In genomic region chr13:110546933-110547332, GRCh38 we compare ENCODE assay signal across 9 cellular contexts. TPM values are rescaled to one million over a fixed set of nuclear protein-coding genes. Genes with fewer than 3 reads are reported as not detected.
DNase-seq lines count a peak whose midpoint lies in the region; ATAC-seq and TF ChIP-seq lines count a peak whose summit lies in the region.
"Had no signal": no experiment of that assay in that cellular context is flagged by ENCODE, and none has a peak within 500 bp of the region (broad histone marks: within the 10 kb centered on the region; RNA-seq: fewer than 3 reads in every experiment).

No MANE protein-coding gene starts in this region.

- no peak overlapping the region for H3K4me3 ChIP-seq in RWPE2 (ENCODE audit: severe bottlenecking)
- no peak overlapping the region for H3K4me3 ChIP-seq in trophoblast cell (ENCODE audit: low read depth, low read length)

- no peak overlapping the region for H4K12ac ChIP-seq in trophoblast cell (ENCODE audit: low read depth, low read length)

- peak; percentile 74 for DNase-seq in Caki2 (ENCODE audit: low read depth)
- peak; percentile 93 for DNase-seq in RWPE2 (ENCODE audit: low spot score)
- peak; percentile 87 for DNase-seq in fibroblast of the conjunctiva (ENCODE audit: low read depth)
- peak; percentile 91 to 95 for DNase-seq in trophoblast cell
- DNase-seq in NCI-H524 (lab: John Stamatoyannopoulos, UW), result no peak
- DNase-seq in NCI-H1694 (lab: John Stamatoyannopoulos, UW), result no peak

- no peak overlapping the region for H2AK5ac ChIP-seq in trophoblast cell (ENCODE audit: low read length)

- H3K79me2 ChIP-seq in trophoblast cell (ENCODE audit: control insufficient read depth, insufficient read depth, low read length, poor library complexity), result peaks cover 9% of the 10 kb centered on the region
- H3K79me2 ChIP-seq: parathyroid adenoma had no signal

- peak overlapping the region; percentile 27 for H3K27ac ChIP-seq in RWPE2 (ENCODE audit: poor library complexity, severe bottlenecking)
- peak overlapping the region; percentile 85 for H3K27ac ChIP-seq in trophoblast cell (ENCODE audit: low read depth, low read length)
- H3K27ac ChIP-seq: parathyroid adenoma had no signal

- H3K14ac ChIP-seq in trophoblast cell (ENCODE audit: low read length), result no peak overlapping the region

- H2BK5ac ChIP-seq in trophoblast cell (ENCODE audit: low read depth, low read length, poor library complexity), result peak overlapping the region; percentile 71

- H3K27me3 ChIP-seq in RWPE2 (ENCODE audit: insufficient read depth, poor library complexity, severe bottlenecking) (no peaks in the 10 kb centered on the region), trophoblast cell (ENCODE audit: insufficient read depth, low read length) (no peaks in the 10 kb centered on the region)

- peak overlapping the region; percentile 17 for H3K4me2 ChIP-seq in trophoblast cell (ENCODE audit: low read length)

- H3K79me1 ChIP-seq in trophoblast cell (ENCODE audit: low read length), result peaks cover 33% of the 10 kb centered on the region

- H2BK12ac ChIP-seq in trophoblast cell (ENCODE audit: low read length), result no peak overlapping the region

- H3K36me3 ChIP-seq in RWPE2 (ENCODE audit: low read depth), result 0 out of 2 replicates have a peak, but pooled peaks cover 3% of the 10 kb centered on the region
- peaks cover 7 to 8% of the 10 kb centered on the region in 2 experiments for H3K36me3 ChIP-seq in trophoblast cell (ENCODE audit: control insufficient read depth in 1 of 2, insufficient read depth in 2 of 2, low read length in 2 of 2)

- no peak for TF ChIP-seq CTCF in RWPE2 (IDR thresholded peaks at IDR 0.05; ENCODE audit: poor library complexity, severe bottlenecking)

- H3K4me1 ChIP-seq in RWPE2 (ENCODE audit: insufficient read depth, poor library complexity, severe bottlenecking), result peaks cover 6% of the 10 kb centered on the region
- H3K4me1 ChIP-seq in trophoblast cell (ENCODE audit: control insufficient read depth in 1 of 2, insufficient read depth in 2 of 2, low read length in 2 of 2), result peaks cover 32 to 42% of the 10 kb centered on the region in 2 experiments

- no CpG with 5 or more reads among the region's 15 CpGs for WGBS in trophoblast cell (ENCODE audit: extremely low coverage, insufficient coverage, insufficient read length)

- H2BK120ac ChIP-seq in trophoblast cell (ENCODE audit: insufficient read depth, low read length, poor library complexity), result peak overlapping the region; percentile 56

- H3K4ac ChIP-seq in trophoblast cell (ENCODE audit: low read depth, low read length), result no peak overlapping the region

- no peak overlapping the region for H3K9ac ChIP-seq in trophoblast cell (ENCODE audit: low read length)
- H3K9ac ChIP-seq: parathyroid adenoma had no signal

- H3K23ac ChIP-seq in trophoblast cell (ENCODE audit: low read length), result no peak overlapping the region

- H4K8ac ChIP-seq in trophoblast cell (ENCODE audit: low read depth, low read length), result no peak overlapping the region

- in situ Hi-C loops in Caki2 (cut with HindIII; ENCODE audit: low pct_unique_long_range_greater_than_20kb, low sequenced_read_pairs), result no loop called here

- H3K18ac ChIP-seq in trophoblast cell (ENCODE audit: low read length), result no peak overlapping the region

- H2AFZ ChIP-seq in trophoblast cell (ENCODE audit: insufficient read depth, low read length, poor library complexity), result no peak overlapping the region
- H2AFZ ChIP-seq: parathyroid adenoma had no signal

- H3K9me3 ChIP-seq in RWPE2 (ENCODE audit: severe bottlenecking), result no peaks in the 10 kb centered on the region
- peaks cover 2% of the 10 kb centered on the region for H3K9me3 ChIP-seq in trophoblast cell (ENCODE audit: insufficient read depth, low read depth, low read length)

- ATAC-seq in RWPE2 (ENCODE audit: low read depth) (peak; percentile 98), HG03442 (IDR thresholded peaks at IDR 0.05; ENCODE audit: unreplicated experiment) (no peak), HG02678 (IDR thresholded peaks at IDR 0.05; ENCODE audit: unreplicated experiment) (no peak)

- peak overlapping the region; percentile 81 for H4K91ac ChIP-seq in trophoblast cell (ENCODE audit: low read depth, low read length)

RNA-seq across cellular contexts. Expression of gene RAB20, which starts 14.6 kb away (rescaled TPM):
- 21.3 and 30.5 TPM in 2 replicates for total RNA-seq in Caki2 (2014; rRNA removed; shearing (Covaris generic); ENCODE audit: low replicate concordance)
- 29.9 and 30.6 TPM in 2 replicates for polyA plus RNA-seq in trophoblast cell (2013)

Comparison
In these comparisons a context has a peak if more than half of its experiments do, and no peak if none do; other contexts are left out.
1. DNase-seq: peak in Caki2 (single experiment), RWPE2 (single experiment), fibroblast of the conjunctiva (single experiment) and trophoblast cell (2 of 2); none in NCI-H524 (0 of 2) and NCI-H1694 (single experiment).